Comparison of ENCODE assay signal across 26 cellular contexts in genomic region chr17:79609616-79610150, GRCh38. TPM values are rescaled to one million over a fixed set of nuclear protein-coding genes. Genes with fewer than 3 reads are reported as not detected.
DNase-seq lines count a peak whose midpoint lies in the region; ATAC-seq, FAIRE-seq and TF ChIP-seq lines count a peak whose summit lies in the region.
"Had no signal": no experiment of that assay in that cellular context is flagged by ENCODE, and none has a peak within 500 bp of the region (broad histone marks: within the 10 kb centered on the region; RNA-seq: fewer than 3 reads in every experiment).

No MANE protein-coding gene starts in this region.

- H3K9me3 ChIP-seq in H9 (ENCODE audit: control insufficient read depth, low read depth, low read length) (no peaks in the 10 kb centered on the region), K562 (replicated peaks; ENCODE audit: control insufficient read depth, insufficient read depth, low read depth, low read length) (no peaks in the 10 kb centered on the region), iPS-18c (ENCODE audit: control insufficient read depth, insufficient read depth, low read length) (no peaks in the 10 kb centered on the region), sigmoid colon (no peaks in the 10 kb centered on the region)
- H3K9me3 ChIP-seq: breast epithelium, colonic mucosa, HAP-1, heart right ventricle, testis had no signal

- H2BK15ac ChIP-seq in H9 (ENCODE audit: low read depth, low read length), result no peak overlapping the region

- H4K91ac ChIP-seq in H9 (ENCODE audit: insufficient read length, low read depth, low read length), result no peak overlapping the region

- CTCF ChIA-PET in K562 (lab: Yijun Ruan, JAX; ENCODE audit: low intra/inter-chr PET ratio), result no interaction called here

- no peak overlapping the region for H3K4me3 ChIP-seq in K562
- H3K4me3 ChIP-seq in iPS-18c (ENCODE audit: insufficient read depth, low read depth, low read length), result peak overlapping the region; percentile 41
- peak overlapping the region; percentile 62 to 92 (median 85) for H3K4me3 ChIP-seq in sigmoid colon
- H3K4me3 ChIP-seq: colonic mucosa, HAP-1, heart right ventricle, PC-9 had no signal

- TF ChIP-seq CTCF in H9 (conservative IDR thresholded peaks at IDR 0.05) (peak; percentile 27; the same call in 1 of the 3 replicates), K562 (IDR thresholded peaks at IDR 0.05 in 2 of 3, conservative IDR thresholded peaks at IDR 0.05 in 1 of 3; ENCODE audit: insufficient read depth in 2 of 3, low read depth in 1 of 3, low read length in 3 of 3) (no peak), sigmoid colon (IDR thresholded peaks at IDR 0.05) (peak in 1 of 4 experiments; percentile 19), natural killer cell (IDR thresholded peaks at IDR 0.05) (no peak)

- H3K23ac ChIP-seq in H9 (ENCODE audit: insufficient read length, low read depth, low read length), result no peak overlapping the region

- H2BK120ac ChIP-seq in H9 (ENCODE audit: low read depth, low read length, poor library complexity, severe bottlenecking), result no peak overlapping the region

- H3K79me1 ChIP-seq in H9 (ENCODE audit: insufficient read depth, low read depth, low read length, poor library complexity, severe bottlenecking), result no peaks in the 10 kb centered on the region

- no peak overlapping the region for H2BK12ac ChIP-seq in H9 (ENCODE audit: insufficient read length, low read depth, low read length)

- no peak overlapping the region for H3K56ac ChIP-seq in H9 (ENCODE audit: insufficient read length, low read depth, low read length)

- no peak overlapping the region for H2AK5ac ChIP-seq in H9 (ENCODE audit: insufficient read length, low read length)

- H3K9me1 ChIP-seq in K562 (ENCODE audit: control insufficient read depth, insufficient read depth, low read length), result no peaks in the 10 kb centered on the region

- H3K36me3 ChIP-seq in K562 (ENCODE audit: control insufficient read depth, insufficient read depth, low read length), result no peaks in the 10 kb centered on the region
- peaks cover 0 to 6% (median 0%) of the 10 kb centered on the region in 4 donors for H3K36me3 ChIP-seq in sigmoid colon
- H3K36me3 ChIP-seq: breast epithelium, colonic mucosa, HAP-1, heart right ventricle had no signal

- H4K20me1 ChIP-seq in H9 (ENCODE audit: control insufficient read depth, insufficient read depth, insufficient read length) (peaks cover 2% of the 10 kb centered on the region), K562 (replicated peaks; ENCODE audit: control insufficient read depth, insufficient read depth, low read length) (peaks cover 27% of the 10 kb centered on the region)

- no TSS peak for BruUV-seq in K562 (replicated peaks; lab: Mats Ljungman, UMichigan)

- H3K4ac ChIP-seq in H9 (ENCODE audit: low read depth, low read length), result no peak overlapping the region

- H3K9me3 Mint-ChIP-seq in H9, result peaks cover 0 to 3% of the 10 kb centered on the region in 2 experiments; a peak in 1 of 5 replicates
- H3K9me3 Mint-ChIP-seq in natural killer cell, result no peaks in the 10 kb centered on the region
- H3K9me3 Mint-ChIP-seq: CD8-positive, alpha-beta memory T cell; T-cell had no signal

- H2AFZ ChIP-seq in H9 (ENCODE audit: low read length), result no peak overlapping the region
- H2AFZ ChIP-seq in K562 (ENCODE audit: low read depth, low read length), result no peak overlapping the region
- H2AFZ ChIP-seq: PC-9 had no signal

- H4K5ac ChIP-seq in H9 (ENCODE audit: insufficient read length, low read depth, low read length), result no peak overlapping the region

- H3K79me2 ChIP-seq in H9 (ENCODE audit: insufficient read depth, low read length), result no peaks in the 10 kb centered on the region
- H3K79me2 ChIP-seq in K562 (ENCODE audit: control insufficient read depth, insufficient read depth, low read length), result no peaks in the 10 kb centered on the region
- H3K79me2 ChIP-seq: parathyroid adenoma had no signal

- no peak overlapping the region for H3K9ac ChIP-seq in H9 (ENCODE audit: extremely low read depth, insufficient read length, low read length)
- H3K9ac ChIP-seq in K562 (ENCODE audit: insufficient read depth in 1 of 2, low read depth in 2 of 2, low read length in 2 of 2), result no peak overlapping the region
- H3K9ac ChIP-seq: parathyroid adenoma had no signal

- H3K18ac ChIP-seq in H9 (ENCODE audit: insufficient read length, low read depth, low read length), result no peak overlapping the region

- H2BK20ac ChIP-seq in H9 (ENCODE audit: low read depth, low read length, poor library complexity, severe bottlenecking), result no peak overlapping the region

- DNase-seq in H9 (peak; percentile 55), K562 (ENCODE audit: extremely low read depth in 1 of 4, low spot score in 3 of 4) (no peak), sigmoid colon (no peak), natural killer cell (no peak)
- DNase-seq: activated CD4-positive, alpha-beta T cell treated with anti-CD3 and anti-CD28 coated beads, Interleukin-2, amount 50 U/mL, for 48 hours; activated effector memory CD4-positive, alpha-beta T cell treated with Interleukin-2 at 50 U/mL for 16 hours; CD8-positive, alpha-beta memory T cell; colonic mucosa; DND-41; heart right ventricle; Kasumi-1; kidney glomerular epithelial cell; NCI-H1105 treated with DMSO at 0.1 percent for 48 hours; PC-9; SHP77 treated with DMSO at 0.1 percent for 48 hours; T-cell; testis had no signal

- POLR2A ChIA-PET in K562 (lab: Yijun Ruan, JAX), result no interaction called here

- peak overlapping the region; percentile 24 for H3K4me2 ChIP-seq in H9 (ENCODE audit: insufficient read depth, insufficient read length, low read length)
- no peak overlapping the region for H3K4me2 ChIP-seq in K562 (ENCODE audit: insufficient read depth, low read length)
- H3K4me2 ChIP-seq: PC-9 had no signal

- no peak for TF ChIP-seq POLR2A in K562 (conservative IDR thresholded peaks at IDR 0.05)
- TF ChIP-seq POLR2A in sigmoid colon (IDR thresholded peaks at IDR 0.05), result no peak

- H3K14ac ChIP-seq in H9 (ENCODE audit: insufficient read depth, low read length), result no peak overlapping the region; the same call in 1 of the 2 replicates

- no CpG with 5 or more reads among the region's 53 CpGs for WGBS in H9 (ENCODE audit: extremely low coverage, insufficient read length, low lambda C conversion rate)
- WGBS in K562 (ENCODE audit: insufficient coverage, low coverage, missing lambda C conversion rate), result 11% methylated on average over 15 of the region's 53 CpGs
- 9 to 18% methylated on average over 53 of the region's 53 CpGs for WGBS in sigmoid colon, 2 donors

- peak overlapping the region in 1 of 2 experiments; percentile 74; a peak in 4 of 5 replicates for H3K4me3 Mint-ChIP-seq in H9
- H3K4me3 Mint-ChIP-seq in natural killer cell, result no peak overlapping the region
- H3K4me3 Mint-ChIP-seq: CD8-positive, alpha-beta memory T cell; T-cell had no signal

- in situ Hi-C loops in K562 (cut with MboI), result no loop called here

- H3K36me3 Mint-ChIP-seq in H9 (ENCODE audit: insufficient read depth in 1 of 3, low read depth in 3 of 3), result no peaks in the 10 kb centered on the region
- no peaks in the 10 kb centered on the region for H3K36me3 Mint-ChIP-seq in natural killer cell
- H3K36me3 Mint-ChIP-seq: T-cell had no signal

- H3K27ac ChIP-seq in H9 (ENCODE audit: insufficient read length, low read depth, low read length) (no peak overlapping the region), K562 (ENCODE audit: extremely low read depth, low read depth, low read length) (no peak overlapping the region), sigmoid colon (peak overlapping the region in 3 of 4 donors; percentile 81 to 91 (median 91))
- H3K27ac ChIP-seq: breast epithelium, colonic mucosa, heart right ventricle, PC-9, testis had no signal

- H4K8ac ChIP-seq in H9 (replicated peaks; ENCODE audit: insufficient read length, low read depth, low read length), result no peak overlapping the region

- ATAC-seq in K562, result no peak
- ATAC-seq in HG02885 (IDR thresholded peaks at IDR 0.05; ENCODE audit: poor library complexity, unreplicated experiment), result no peak
- no peak for ATAC-seq in GM19455 (IDR thresholded peaks at IDR 0.05; ENCODE audit: unreplicated experiment)
- no peak for ATAC-seq in natural killer cell
- ATAC-seq: heart right ventricle, T-cell had no signal

- no peaks in the 10 kb centered on the region; the same call in 1 of the 2 replicates for H3K4me1 ChIP-seq in H9 (ENCODE audit: insufficient read depth, low read length)
- peaks cover 0 to 12% of the 10 kb centered on the region in 2 experiments; a peak in 2 of 5 replicates for H3K4me1 ChIP-seq in K562 (replicated peaks in 1 of 2; ENCODE audit: control insufficient read depth in 2 of 2, insufficient read depth in 2 of 2, low read length in 2 of 2)
- H3K4me1 ChIP-seq in sigmoid colon, result peaks cover 0 to 67% (median 50%) of the 10 kb centered on the region in 4 donors
- H3K4me1 ChIP-seq: breast epithelium, colonic mucosa, HAP-1 had no signal

- H3K23me2 ChIP-seq in H9 (ENCODE audit: insufficient read length, low read depth, low read length, poor library complexity, severe bottlenecking), result peaks cover 3% of the 10 kb centered on the region

- H3K27ac Mint-ChIP-seq in H9 (no peak overlapping the region), natural killer cell (no peak overlapping the region)
- H3K27ac Mint-ChIP-seq: CD8-positive, alpha-beta memory T cell; T-cell had no signal

- H3K27me3 ChIP-seq in H9 (ENCODE audit: insufficient read depth, low read length) (peaks cover 38% of the 10 kb centered on the region; the same call in 1 of the 2 replicates), K562 (ENCODE audit: control insufficient read depth in 2 of 2, insufficient read depth in 2 of 2, low read length in 2 of 2) (peaks cover 19 to 68% of the 10 kb centered on the region in 2 experiments), sigmoid colon (peaks cover 4 to 32% (median 5%) of the 10 kb centered on the region in 3 donors)
- H3K27me3 ChIP-seq: testis had no signal

- H3K4me1 Mint-ChIP-seq in H9 (peaks cover 5 to 27% of the 10 kb centered on the region in 2 experiments), natural killer cell (peaks cover 0 to 9% of the 10 kb centered on the region in 2 donors)

- no peak for TF ChIP-seq RAD21 in K562 (CRISPR knock-in tag; conservative IDR thresholded peaks at IDR 0.05 in 1 of 2, IDR thresholded peaks at IDR 0.05 in 1 of 2)

- intact Hi-C loops in K562 (cut with micrococcal nuclease) (loop anchor here (5.0 kb wide), 1 partner anchor 98 kb away; no protein-coding TSS in a partner anchor), sigmoid colon (cut with DNase I) (loop anchor here (2.0 to 5.0 kb wide), 3 partner anchors 49 to 202 kb away; no protein-coding TSS in a partner anchor), natural killer cell (cut with micrococcal nuclease) (no loop called here)

- H3K27me3 Mint-ChIP-seq in H9 (ENCODE audit: low read depth) (peaks cover 97% of the 10 kb centered on the region), natural killer cell (ENCODE audit: low read depth in 2 of 2) (peaks cover 44% of the 10 kb centered on the region in 2 donors)

- no peak for FAIRE-seq in K562 (lab: Jason Lieb, UNC)
- FAIRE-seq: endometrium had no signal

- no peak overlapping the region for H3T11ph ChIP-seq in H9 (ENCODE audit: low read length)

- TF ChIP-seq EP300 in K562 (IDR thresholded peaks at IDR 0.05; ENCODE audit: low read length), result no peak
- TF ChIP-seq EP300 in sigmoid colon (IDR thresholded peaks at IDR 0.05), result no peak

- H2BK5ac ChIP-seq in H9 (ENCODE audit: insufficient read length, low read length), result no peak overlapping the region

RNA-seq across cellular contexts. Expression of gene RBFOX3, which starts 1.2 kb away (rescaled TPM):
- total RNA-seq in H9 (2021) (10.2 and 12.4 TPM in 2 replicates), K562 (2014; rRNA removed) (not detected in 2 replicates), K562 (2014; rRNA removed; fragmentation: Illumina TruSeq; extraction: Trizol) (not detected in 2 replicates), K562 (2015; rRNA removed; fragmentation: Illumina TruSeq; extraction: Trizol) (not detected in 2 replicates), K562 (2021) (not detected in 2 replicates), sigmoid colon (10 to 100 TPM; 30.1 to 82.9 (median 49.5) TPM), natural killer cell (10 to 100 TPM in 1 of 3 donors, 1 to 10 TPM in 2; 3.0 to 17.2 (median 4.9) TPM)
- total RNA-seq in K562 (2011; cell fraction: chromatin; rRNA removed; ENCODE audit: low replicate concordance), result not detected in 2 replicates
- not detected in 2 replicates for total RNA-seq in K562 (2011; cell fraction: nucleolus; rRNA removed)
- not detected in 2 replicates for total RNA-seq in K562 (2011; cell fraction: nucleoplasm; rRNA removed)
- polyA plus RNA-seq in K562 (2011; rRNA removed) (not detected in 2 replicates), K562 (2014; fragmentation: Illumina TruSeq; extraction: Trizol) (not detected in 2 replicates), K562 (2014; fragmentation: Nextera tagmentation; extraction: Ambion mirVana) (not detected), K562 (2014; rRNA removed) (not detected in 2 replicates), sigmoid colon (1 to 10 TPM in 2 of 3 donors, not detected in 1; 1.2 to 2.4 TPM)
- polyA plus RNA-seq in K562 (2011; cell fraction: cytosol; rRNA removed), result not detected in 2 replicates
- polyA plus RNA-seq in K562 (2011; cell fraction: nucleus; rRNA removed), result not detected in 2 replicates
- 0.09 and 0.25 TPM in 2 replicates for polyA plus RNA-seq in K562 (2012)
- not detected in 2 replicates for polyA minus RNA-seq in K562 (2011; rRNA and poly(A)+ RNA removed)
- polyA minus RNA-seq in K562 (2011; cell fraction: cytosol; rRNA and poly(A)+ RNA removed), result not detected in 2 replicates
- not detected in 2 replicates for polyA minus RNA-seq in K562 (2011; cell fraction: nucleus; rRNA and poly(A)+ RNA removed)
- total RNA-seq: breast epithelium; CD8-positive, alpha-beta memory T cell; heart right ventricle; lung microvascular endothelial cell; myocyte; PC-9; T-cell had no signal
- polyA plus RNA-seq: CD8-positive, alpha-beta memory T cell; heart right ventricle had no signal

Comparison
In these comparisons a context has a peak if more than half of its experiments do, and no peak if none do; other contexts are left out.
1. H3K27ac ChIP-seq: peak in sigmoid colon (3 of 4); none in H9 (single experiment) and K562 (single experiment).
2. RNA of gene RBFOX3, which starts 1.2 kb away (total RNA-seq): 30.1 to 82.9 TPM in sigmoid colon, 10.2 to 12.4 TPM in H9 and 3.0 to 17.2 TPM in natural killer cell; not detected in K562; every median in the first group is over 4 times any median in the second.